23 cellular contexts compared by ENCODE assay signal in the genomic region with DNA sequence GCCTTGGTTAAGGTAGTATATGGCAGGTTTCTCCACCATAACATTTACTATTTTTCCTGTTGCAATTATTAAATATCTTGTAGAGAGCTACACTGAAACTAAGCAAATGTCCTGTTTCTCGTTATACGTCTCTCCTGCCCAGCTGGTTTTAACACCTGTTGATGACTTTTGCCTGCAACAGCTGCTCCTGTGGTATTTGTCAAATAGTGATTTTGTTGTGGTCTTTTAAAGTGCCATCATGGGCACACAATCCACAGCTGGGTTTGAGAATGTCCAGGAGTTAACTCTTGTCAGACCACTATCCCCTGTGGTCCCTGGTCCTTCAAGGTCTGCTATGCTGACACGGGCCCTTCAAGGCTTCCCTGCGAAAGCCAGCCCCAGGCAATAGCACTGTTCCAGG.
"Had no signal": no experiment of that assay in that cellular context is flagged by ENCODE, and none has a peak within 500 bp of the region (broad histone marks: within the 10 kb centered on the region; RNA-seq: fewer than 3 reads in every experiment).

No MANE protein-coding gene starts in this region.

- H3K4me1 ChIP-seq: parathyroid adenoma had no signal

- H3K9me3 ChIP-seq: lower lobe of right lung, neutrophil, right atrium auricular region, stomach, thyroid gland, vagina had no signal

- H3K27ac ChIP-seq: coronary artery, lower lobe of right lung, neutrophil, parathyroid adenoma, right atrium auricular region, stomach, thyroid gland, vagina had no signal

- ATAC-seq: left ventricle myocardium superior; lower lobe of right lung; natural killer cell treated with Interleukin-12 subunit alpha and Interleukin-12 subunit beta and Interleukin-15 and Interleukin-18, amount 100 ng/mL, for 72 hours; sciatic nerve; stimulated activated effector memory CD8-positive, alpha-beta T cell treated with anti-CD3 and anti-CD28 coated beads, Interleukin-12 subunit alpha, Interleukin-12 subunit beta, amount 100 ng/mL, for 72 hours had no signal

- DNase-seq: dermis blood vessel endothelial cell; effector memory CD4-positive, alpha-beta T cell; erythroblast; hypothalamus; immature natural killer cell; islet precursor cell; left ventricle myocardium superior; lower lobe of right lung; naive B cell; stimulated activated CD4-positive, alpha-beta T cell treated with anti-CD3 and anti-CD28 coated beads, Interleukin-2, amount 100 ng/mL, for 24 hours; stimulated activated CD4-positive, alpha-beta T cell treated with anti-CD3 and anti-CD28 coated beads, Interleukin-4, amount 100 ng/mL, for 24 hours; stimulated activated naive CD4-positive, alpha-beta T cell treated with Interleukin-2 at 50 U/mL for 16 hours; stomach; thyroid gland; trophoblast cell had no signal

- H3K79me2 ChIP-seq: parathyroid adenoma had no signal

- H3K9ac ChIP-seq: parathyroid adenoma had no signal

- H3K36me3 ChIP-seq: lower lobe of right lung, neutrophil, right atrium auricular region, stomach, thyroid gland, vagina had no signal

- H3K27me3 ChIP-seq: right atrium auricular region, thyroid gland, vagina had no signal

- H2AFZ ChIP-seq: parathyroid adenoma had no signal

- H3K4me3 ChIP-seq: coronary artery, lower lobe of right lung, right atrium auricular region, stomach, thyroid gland, vagina had no signal
